ENCODE assay signal across 22 cellular contexts in the genomic region with DNA sequence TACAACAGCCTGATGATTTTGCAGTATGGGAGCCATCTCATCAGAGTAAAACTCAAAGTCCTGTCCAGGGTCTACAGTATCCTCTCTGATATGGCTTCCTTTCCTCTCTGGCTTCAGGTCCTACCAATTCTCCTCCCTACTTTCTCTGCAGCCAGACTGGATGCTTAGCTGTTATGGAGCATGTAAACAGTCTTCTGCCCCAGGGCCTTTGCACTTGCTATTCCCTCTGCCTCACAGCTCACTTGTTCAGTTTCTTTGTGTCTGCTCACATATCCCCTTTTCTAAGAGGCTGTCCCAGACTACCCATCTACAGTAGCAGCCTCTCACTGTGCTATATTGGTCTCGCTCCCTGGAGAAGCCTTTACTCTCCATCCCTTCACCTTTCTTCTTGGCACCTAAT.
A peak's percentile ranks its signal among the peaks of the same experiment; 100 is the strongest.
DNase-seq lines count a peak whose midpoint lies in the region; ATAC-seq, FAIRE-seq and TF ChIP-seq lines count a peak whose summit lies in the region.
"Had no signal": no experiment of that assay in that cellular context is flagged by ENCODE, and none has a peak within 500 bp of the region (broad histone marks: within the 10 kb centered on the region; RNA-seq: fewer than 3 reads in every experiment).

No MANE protein-coding gene starts in this region.

- no peaks in the 10 kb centered on the region for H3K9me3 ChIP-seq in HEK293 (ENCODE audit: control insufficient read depth, insufficient read depth, low read depth, low read length)
- no peaks in the 10 kb centered on the region for H3K9me3 ChIP-seq in K562 (replicated peaks; ENCODE audit: control insufficient read depth, insufficient read depth, low read depth, low read length)
- H3K9me3 ChIP-seq in breast epithelium = no peaks in the 10 kb centered on the region
- H3K9me3 ChIP-seq: BE2C, Caco-2 had no signal

- H3K27ac ChIP-seq in HEK293 (ENCODE audit: extremely low read depth, low read depth, low read length) = no peak overlapping the region
- no peak overlapping the region for H3K27ac ChIP-seq in K562 (ENCODE audit: extremely low read depth, low read depth, low read length)
- no peak overlapping the region for H3K27ac ChIP-seq in coronary artery
- no peak overlapping the region for H3K27ac ChIP-seq in breast epithelium
- H3K27ac ChIP-seq: BLaER1 had no signal

- TF ChIP-seq CTCF in HEK293 (tag by site-specific recombination; IDR thresholded peaks at IDR 0.05) (no peak), K562 (IDR thresholded peaks at IDR 0.05 in 2 of 3, conservative IDR thresholded peaks at IDR 0.05 in 1 of 3; ENCODE audit: insufficient read depth in 2 of 3, low read depth in 1 of 3, low read length in 3 of 3) (no peak), coronary artery (IDR thresholded peaks at IDR 0.05) (no peak), breast epithelium (IDR thresholded peaks at IDR 0.05) (no peak)

- WGBS in K562 (ENCODE audit: insufficient coverage, low coverage, missing lambda C conversion rate) = 80% methylated on average over 1 of the region's 1 CpG

- TF ChIP-seq EP300 in K562 (IDR thresholded peaks at IDR 0.05; ENCODE audit: low read length) = no peak

- POLR2A ChIA-PET in HEK293 (lab: Yijun Ruan, JAX) (no interaction called here), K562 (lab: Yijun Ruan, JAX) (interaction anchor here (0.7 to 1.0 kb wide), 2 partner anchors 11 to 36 kb away, joined by 3 to 5 read pairs; no protein-coding TSS in a partner anchor)

- TF ChIP-seq RAD21 in K562 (CRISPR knock-in tag; conservative IDR thresholded peaks at IDR 0.05 in 1 of 2, IDR thresholded peaks at IDR 0.05 in 1 of 2) = no peak

- H2AFZ ChIP-seq in K562 (ENCODE audit: low read depth, low read length) = no peak overlapping the region

- in situ Hi-C loops in K562 (cut with MboI) = no loop called here

- H4K20me1 ChIP-seq in K562 (replicated peaks; ENCODE audit: control insufficient read depth, insufficient read depth, low read length) = no peaks in the 10 kb centered on the region
- H4K20me1 ChIP-seq: BLaER1 had no signal

- H3K4me1 ChIP-seq in HEK293 (ENCODE audit: control insufficient read depth, insufficient read depth, low read length) (no peaks in the 10 kb centered on the region), K562 (replicated peaks in 1 of 2; ENCODE audit: control insufficient read depth in 2 of 2, insufficient read depth in 2 of 2, low read length in 2 of 2) (peaks cover 5 to 14% of the 10 kb centered on the region in 2 experiments; a peak in 4 of 5 replicates), breast epithelium (no peaks in the 10 kb centered on the region)
- H3K4me1 ChIP-seq: BE2C, BLaER1, Caco-2 had no signal

- H3K27me3 ChIP-seq in K562 (ENCODE audit: control insufficient read depth in 2 of 2, insufficient read depth in 2 of 2, low read length in 2 of 2) (no peaks in the 10 kb centered on the region), breast epithelium (no peaks in the 10 kb centered on the region)
- H3K27me3 ChIP-seq: BE2C, BLaER1 had no signal

- intact Hi-C loops in K562 (cut with micrococcal nuclease) = no loop called here
- intact Hi-C loops in breast epithelium (cut with DNase I; ENCODE audit: low total_unique reads) = no loop called here
- intact Hi-C loops in posterior cingulate gyrus (cut with DNase I) = no loop called here

- FAIRE-seq in K562 (lab: Jason Lieb, UNC) = no peak
- FAIRE-seq: A204.1, D721Med, G401.6, GM12891, GM19239 had no signal

- TF ChIP-seq POLR2A in K562 (conservative IDR thresholded peaks at IDR 0.05) (no peak), breast epithelium (IDR thresholded peaks at IDR 0.05) (no peak)

- H3K9me1 ChIP-seq in K562 (ENCODE audit: control insufficient read depth, insufficient read depth, low read length) = no peaks in the 10 kb centered on the region

- no peak overlapping the region for H3K4me3 ChIP-seq in HEK293 (ENCODE audit: low read depth, low read length)
- no peak overlapping the region for H3K4me3 ChIP-seq in K562
- no peak overlapping the region for H3K4me3 ChIP-seq in coronary artery
- H3K4me3 ChIP-seq in breast epithelium = no peak overlapping the region
- H3K4me3 ChIP-seq: BLaER1 had no signal

- CTCF ChIA-PET in HEK293 (lab: Yijun Ruan, JAX) = interaction anchor here (1.9 kb wide), 1 partner anchor 10 kb away, joined by 4 read pairs; no protein-coding TSS in a partner anchor
- CTCF ChIA-PET in K562 (lab: Yijun Ruan, JAX; ENCODE audit: low intra/inter-chr PET ratio) = no interaction called here

- no peaks in the 10 kb centered on the region for H3K36me3 ChIP-seq in HEK293 (ENCODE audit: control insufficient read depth in 2 of 2, insufficient read depth in 1 of 2, low read length in 2 of 2)
- H3K36me3 ChIP-seq in K562 (ENCODE audit: control insufficient read depth, insufficient read depth, low read length) = no peaks in the 10 kb centered on the region
- H3K36me3 ChIP-seq in breast epithelium = no peaks in the 10 kb centered on the region
- H3K36me3 ChIP-seq: BE2C, BLaER1 had no signal

- no peak overlapping the region for H3K4me2 ChIP-seq in K562 (ENCODE audit: insufficient read depth, low read length)
- H3K4me2 ChIP-seq: BLaER1 had no signal

- H3K9ac ChIP-seq in K562 (ENCODE audit: insufficient read depth in 1 of 2, low read depth in 2 of 2, low read length in 2 of 2) = no peak overlapping the region
- H3K9ac ChIP-seq: BLaER1 had no signal

- DNase-seq in K562 (ENCODE audit: extremely low read depth in 1 of 4, low spot score in 3 of 4) (no peak), islet precursor cell (peak; percentile 11), coronary artery (ENCODE audit: low spot score) (no peak), breast epithelium (ENCODE audit: low spot score in 2 of 2) (no peak), posterior cingulate gyrus (no peak)
- DNase-seq: 8988T; ACHN; BE2C; C1 segment of cervical spinal cord; Caco-2; Calu3; CD4-positive, CD25-positive, alpha-beta regulatory T cell; CD8-positive, alpha-beta T cell; DMS79 treated with DMSO at 0.1 percent for 48 hours; GF-D8 had no signal

- BruUV-seq in K562 (replicated peaks; lab: Mats Ljungman, UMichigan) = no TSS peak

- no peaks in the 10 kb centered on the region for H3K79me2 ChIP-seq in K562 (ENCODE audit: control insufficient read depth, insufficient read depth, low read length)

- no peak for ATAC-seq in K562
- ATAC-seq: CD8-positive, alpha-beta T cell had no signal

TF ChIP-seq in HEK293, 187 proteins besides CTCF, POLR2A, EP300 and RAD21:
- TF ChIP-seq RBAK (tag by site-specific recombination; IDR thresholded peaks at IDR 0.05) (no peak), ZNF623 (tag by site-specific recombination; IDR thresholded peaks at IDR 0.05) (peak; percentile 87)

TF ChIP-seq in K562, 482 proteins besides CTCF, POLR2A, EP300 and RAD21:
- TF ChIP-seq IFI16 (CRISPR knock-in tag; IDR thresholded peaks at IDR 0.05) (no peak), KDM1A (IDR thresholded peaks at IDR 0.05) (0 out of 4 replicates have a peak, but pooled peaks of 1 of the 2 experiments have one; percentile 26), BCOR (IDR thresholded peaks at IDR 0.05) (0 out of 2 replicates have a peak, but pooled peaks have one; percentile 45), HDAC3 (IDR thresholded peaks at IDR 0.05; ENCODE audit: borderline replicate concordance, partially characterized antibody) (no peak), RBM25 (IDR thresholded peaks at IDR 0.05; ENCODE audit: low read depth, low read length, severe bottlenecking) (peak; percentile 72)
TF ChIP-seq in K562: peak in this region for 3.
